ENCODE assay signal across 10 cellular contexts in the genomic region with DNA sequence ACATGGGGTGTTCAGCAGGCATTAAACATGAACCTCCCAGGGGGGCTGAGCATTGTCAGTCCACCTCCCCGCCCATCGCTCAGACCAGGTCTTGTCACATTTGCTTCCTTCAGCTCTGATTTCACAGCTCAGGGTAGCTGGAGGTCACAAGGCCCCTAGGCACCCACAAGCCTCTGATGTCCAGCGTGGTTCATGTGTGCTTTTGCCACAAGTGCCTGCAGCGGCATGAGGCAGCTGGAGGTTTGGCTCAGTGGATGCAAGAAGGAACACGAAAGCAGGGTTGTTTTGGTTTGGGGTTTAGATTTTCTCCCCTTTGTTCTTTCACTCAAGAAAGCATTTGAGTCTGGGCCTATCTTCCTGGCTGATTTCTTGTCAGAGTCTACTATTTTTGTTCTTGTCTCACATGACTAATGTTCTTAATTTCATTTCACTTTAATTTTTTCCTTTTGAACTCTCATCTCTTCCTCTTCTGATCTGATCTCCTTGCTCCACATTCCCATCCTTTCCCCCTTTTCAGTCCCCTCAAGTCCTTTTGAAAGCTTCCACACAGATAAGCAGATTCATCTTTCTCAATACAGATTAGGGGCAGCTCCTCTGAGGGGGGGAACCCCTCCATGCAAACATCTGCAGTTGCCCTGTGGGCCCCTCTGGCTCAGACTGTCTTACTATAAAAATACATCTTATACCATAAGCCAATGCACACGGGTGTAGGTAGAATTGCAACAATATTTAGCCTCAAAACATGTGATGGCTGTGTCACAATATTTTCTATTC.
A peak's percentile ranks its signal among the peaks of the same experiment; 100 is the strongest.
DNase-seq lines count a peak whose midpoint lies in the region; ATAC-seq and TF ChIP-seq lines count a peak whose summit lies in the region.
"Had no signal": no experiment of that assay in that cellular context is flagged by ENCODE, and none has a peak within 500 bp of the region (broad histone marks: within the 10 kb centered on the region; RNA-seq: fewer than 3 reads in every experiment).

No MANE protein-coding gene starts in this region.

- ATAC-seq in GM21367 (IDR thresholded peaks at IDR 0.05; ENCODE audit: unreplicated experiment): peak; percentile 52
- peak; percentile 30 for ATAC-seq in HG03521 (IDR thresholded peaks at IDR 0.05; ENCODE audit: unreplicated experiment)
- ATAC-seq in right cardiac atrium: no peak
- ATAC-seq: esophagus mucosa had no signal

- H3K36me3 Mint-ChIP-seq in chondrocyte (ENCODE audit: low read depth): no peaks in the 10 kb centered on the region

- no peaks in the 10 kb centered on the region for H3K79me2 ChIP-seq in DOHH2 (ENCODE audit: control insufficient read depth, low read length)

- no peaks in the 10 kb centered on the region for H3K9me2 ChIP-seq in DOHH2 (replicated peaks; ENCODE audit: control insufficient read depth, low read length)

- no peaks in the 10 kb centered on the region for H3K36me3 ChIP-seq in DOHH2 (ENCODE audit: control insufficient read depth, low read length)
- H3K36me3 ChIP-seq in thyroid gland: no peaks in the 10 kb centered on the region

- H3K4me3 ChIP-seq in DOHH2 (ENCODE audit: low read length) (peak overlapping the region; percentile 29), thyroid gland (replicated peaks in 1 of 3) (no peak overlapping the region), right cardiac atrium (ENCODE audit: low read length) (no peak overlapping the region)
- H3K4me3 ChIP-seq: psoas muscle had no signal

- WGBS in thyroid gland, 2 donors: 76 to 85% methylated on average over 4 to 6 of the region's 6 CpGs
- WGBS in right cardiac atrium: 74% methylated on average over 6 of the region's 6 CpGs

- H3F3A ChIP-seq in DOHH2 (ENCODE audit: control insufficient read depth, insufficient read depth): no peaks in the 10 kb centered on the region

- H3K4me1 ChIP-seq in DOHH2 (ENCODE audit: control insufficient read depth, low read length) (peaks cover 44% of the 10 kb centered on the region), thyroid gland (no peaks in the 10 kb centered on the region), right cardiac atrium (ENCODE audit: control insufficient read depth, insufficient read depth, low read length) (no peaks in the 10 kb centered on the region)

- no peaks in the 10 kb centered on the region for H3K9me3 Mint-ChIP-seq in chondrocyte (ENCODE audit: low read depth)

- H3K27me3 ChIP-seq in DOHH2 (ENCODE audit: control insufficient read depth, low read length): no peaks in the 10 kb centered on the region
- no peaks in the 10 kb centered on the region for H3K27me3 ChIP-seq in thyroid gland
- no peaks in the 10 kb centered on the region for H3K27me3 ChIP-seq in right cardiac atrium (ENCODE audit: control insufficient read depth, insufficient read depth)

- H3K27me3 Mint-ChIP-seq in chondrocyte (ENCODE audit: low read depth): no peaks in the 10 kb centered on the region

- no peak overlapping the region for H3K27ac ChIP-seq in DOHH2 (ENCODE audit: low read depth, low read length)
- no peak overlapping the region for H3K27ac ChIP-seq in thyroid gland
- no peak overlapping the region for H3K27ac ChIP-seq in right cardiac atrium (ENCODE audit: low read length)
- H3K27ac ChIP-seq: psoas muscle had no signal

- no peak overlapping the region for H3K27ac Mint-ChIP-seq in chondrocyte (ENCODE audit: unreplicated experiment)

- no peaks in the 10 kb centered on the region for H3K9me3 ChIP-seq in DOHH2 (ENCODE audit: control insufficient read depth, insufficient read depth, low read length)
- H3K9me3 ChIP-seq in thyroid gland: no peaks in the 10 kb centered on the region
- H3K9me3 ChIP-seq in right cardiac atrium (ENCODE audit: control insufficient read depth, low read length): no peaks in the 10 kb centered on the region
- H3K9me3 ChIP-seq: psoas muscle had no signal

- TF ChIP-seq CTCF in DOHH2 (IDR thresholded peaks at IDR 0.05; ENCODE audit: low read depth, low read length, poor library complexity, severe bottlenecking) (no peak), thyroid gland (IDR thresholded peaks at IDR 0.05) (no peak), chondrocyte (IDR thresholded peaks at IDR 0.05) (no peak)

- intact Hi-C loops in thyroid gland (cut with DNase I) (no loop called here), right cardiac atrium (cut with DNase I) (no loop called here)

- TF ChIP-seq POLR2A in thyroid gland (IDR thresholded peaks at IDR 0.05): no peak

- peak overlapping the region; percentile 64 for H3K4me2 ChIP-seq in DOHH2 (ENCODE audit: low read length)

- DNase-seq in germinal center (ENCODE audit: low spot score): peak; percentile 56
- no peak for DNase-seq in mucosa of gallbladder (ENCODE audit: low spot score)
- DNase-seq in thyroid gland: no peak
- no peak for DNase-seq in chondrocyte (ENCODE audit: low spot score)
- no peak for DNase-seq in right cardiac atrium

- no peaks in the 10 kb centered on the region for H4K20me1 ChIP-seq in DOHH2 (ENCODE audit: control insufficient read depth, insufficient read depth, low read depth, low read length)

- H3K4me3 Mint-ChIP-seq in chondrocyte (ENCODE audit: unreplicated experiment): no peak overlapping the region

- peaks cover 3% of the 10 kb centered on the region for H3K4me1 Mint-ChIP-seq in chondrocyte (ENCODE audit: low read depth)

Comparison
In these comparisons a context has a peak if more than half of its experiments do, and no peak if none do; other contexts are left out.
1. ATAC-seq: peak in GM21367 (single experiment) and HG03521 (single experiment); none in right cardiac atrium (0 of 2).